ENCODE assay signal across 8 cellular contexts in genomic region chr1:107139833-107140702, GRCh38. TPM values are rescaled to one million over a fixed set of nuclear protein-coding genes. Genes with fewer than 3 reads are reported as not detected.
DNase-seq lines count a peak whose midpoint lies in the region; ATAC-seq and TF ChIP-seq lines count a peak whose summit lies in the region.

No MANE protein-coding gene starts in this region.

- no peaks in the 10 kb centered on the region for H3K9me3 ChIP-seq in neural cell (ENCODE audit: low read length)

- peaks cover 46% of the 10 kb centered on the region for H3K27me3 ChIP-seq in neural cell (ENCODE audit: insufficient read depth, low read depth, low read length)

- peak overlapping the region; percentile 74 for H3K4me2 ChIP-seq in neural cell (ENCODE audit: low read length)

- DNase-seq in activated CD4-positive, alpha-beta T cell treated with anti-CD3 and anti-CD28 coated beads for 48 hours: peak; percentile 43
- DNase-seq in activated CD4-positive, alpha-beta T cell treated with anti-CD3 and anti-CD28 coated beads for 4 hours: no peak
- DNase-seq in activated CD8-positive, alpha-beta memory T cell treated with anti-CD3 and anti-CD28 coated beads, Interleukin-2, amount 50 U/mL, for 4 hours: peak; percentile 15
- peak; percentile 72 for DNase-seq in fibroblast of the conjunctiva (ENCODE audit: low read depth)
- no peak for DNase-seq in mesenteric fat pad (ENCODE audit: low spot score)
- no peak for DNase-seq in GM19240 (ENCODE audit: insufficient read length, low spot score)

- no peaks in the 10 kb centered on the region for H3K9me2 ChIP-seq in neural cell (ENCODE audit: insufficient read depth, low read length)

- H3K36me3 ChIP-seq in neural cell (ENCODE audit: insufficient read depth, low read length): no peaks in the 10 kb centered on the region

- peak; percentile 48 for ATAC-seq in HG03439 (IDR thresholded peaks at IDR 0.05; ENCODE audit: unreplicated experiment)

- TF ChIP-seq CTCF in neural cell (IDR thresholded peaks at IDR 0.05; ENCODE audit: poor library complexity, severe bottlenecking): no peak

- TF ChIP-seq EP300 in neural cell (conservative IDR thresholded peaks at IDR 0.05; ENCODE audit: poor library complexity, severe bottlenecking): no peak

- H3K9ac ChIP-seq in neural cell (ENCODE audit: low read length): peak overlapping the region; percentile 29

- H3K4me3 ChIP-seq in neural cell (ENCODE audit: low read length): peak overlapping the region; percentile 73

- no peaks in the 10 kb centered on the region for H3K79me2 ChIP-seq in neural cell (replicated peaks; ENCODE audit: insufficient read depth, low read length)

- no peak overlapping the region for H3K27ac ChIP-seq in neural cell (ENCODE audit: low read length)

- no peak overlapping the region for H2AFZ ChIP-seq in neural cell (ENCODE audit: low read depth, low read length)

- H4K20me1 ChIP-seq in neural cell (ENCODE audit: insufficient read depth): no peaks in the 10 kb centered on the region

- TF ChIP-seq RAD21 in neural cell (conservative IDR thresholded peaks at IDR 0.05): no peak

- no peaks in the 10 kb centered on the region for H3F3A ChIP-seq in neural cell (ENCODE audit: insufficient read depth, low read length, poor library complexity, severe bottlenecking)

TF ChIP-seq in neural cell, 6 proteins besides CTCF, POLR2A, EP300 and RAD21:
- no peak for TF ChIP-seq POLR2AphosphoS5 (IDR thresholded peaks at IDR 0.05)
- TF ChIP-seq SMC3 (conservative IDR thresholded peaks at IDR 0.05; ENCODE audit: poor library complexity): peak; percentile 45
- TF ChIP-seq TAF1 (IDR thresholded peaks at IDR 0.05; ENCODE audit: low read depth): no peak
- TF ChIP-seq EZH2 (IDR thresholded peaks at IDR 0.05; ENCODE audit: borderline replicate concordance, insufficient read depth, low read length, poor library complexity, severe bottlenecking): no peak
- TF ChIP-seq MXI1 (conservative IDR thresholded peaks at IDR 0.05; ENCODE audit: poor library complexity, severe bottlenecking): no peak

RNA-seq across cellular contexts. Expression of gene NTNG1, which starts 0.8 kb away (rescaled TPM):
- polyA plus RNA-seq in neural cell: 0.40 TPM in 1 of 2 replicates, not detected in the other
- 0.93 and 0.97 TPM in 2 replicates for polyA minus RNA-seq in neural cell
- not detected for total RNA-seq in mesenteric fat pad

Comparison
In these comparisons a context has a peak if more than half of its experiments do, and no peak if none do; other contexts are left out.
1. DNase-seq: peak in activated CD4-positive, alpha-beta T cell treated with anti-CD3 and anti-CD28 coated beads for 48 hours (single experiment), activated CD8-positive, alpha-beta memory T cell treated with anti-CD3 and anti-CD28 coated beads, Interleukin-2, amount 50 U/mL, for 4 hours (single experiment) and fibroblast of the conjunctiva (single experiment); none in activated CD4-positive, alpha-beta T cell treated with anti-CD3 and anti-CD28 coated beads for 4 hours (0 of 2), mesenteric fat pad (single experiment) and GM19240 (single experiment).